In genomic region chr3:35383719-35384555, GRCh38 we compare ENCODE assay signal across 12 cellular contexts.
DNase-seq lines count a peak whose midpoint lies in the region; ATAC-seq and TF ChIP-seq lines count a peak whose summit lies in the region.
"Had no signal": no experiment of that assay in that cellular context is flagged by ENCODE, and none has a peak within 500 bp of the region (broad histone marks: within the 10 kb centered on the region; RNA-seq: fewer than 3 reads in every experiment).

No MANE protein-coding gene starts in this region.

- TF ChIP-seq POLR2A in prostate gland (IDR thresholded peaks at IDR 0.05) = no peak

- WGBS in prostate gland = 57% methylated on average over 8 of the region's 8 CpGs

- POLR2A ChIA-PET in A673 (lab: Charles Lee; ENCODE audit: low non-redundant PET) = no interaction called here

- no TSS peak for BruUV-seq in A673 (replicated peaks; lab: Mats Ljungman, UMichigan)

- DNase-seq in A673 (ENCODE audit: low spot score) (peak; percentile 26), NCI-H2171 (lab: John Stamatoyannopoulos, UW) (peak; percentile 85), brain microvascular endothelial cell (peak; percentile 52), left kidney (ENCODE audit: low read depth, low spot score) (peak; percentile 37), prostate gland (ENCODE audit: low spot score) (no peak)
- DNase-seq in activated CD8-positive, alpha-beta memory T cell treated with anti-CD3 and anti-CD28 coated beads, Interleukin-2, amount 50 U/mL, for 48 hours = no peak
- DNase-seq: NCI-H1930, OCI-M1 had no signal

- H3K36me3 ChIP-seq in A673 (ENCODE audit: insufficient read depth, low read length, poor library complexity, severe bottlenecking) = no peaks in the 10 kb centered on the region
- H3K36me3 ChIP-seq in brain microvascular endothelial cell (replicated peaks) = no peaks in the 10 kb centered on the region
- no peaks in the 10 kb centered on the region for H3K36me3 ChIP-seq in prostate gland

- H3K4me3 ChIP-seq in A673 (ENCODE audit: low read depth, low read length, poor library complexity, severe bottlenecking) = no peak overlapping the region
- no peak overlapping the region for H3K4me3 ChIP-seq in brain microvascular endothelial cell (ENCODE audit: low read depth, low read length)
- no peak overlapping the region for H3K4me3 ChIP-seq in prostate gland
- H3K4me3 ChIP-seq: smooth muscle cell had no signal

- CTCF ChIA-PET in A673 (lab: Charles Lee) = no interaction called here

- no peaks in the 10 kb centered on the region for H3K27me3 ChIP-seq in A673 (replicated peaks; ENCODE audit: insufficient read depth, low read depth, low read length, poor library complexity)
- H3K27me3 ChIP-seq in brain microvascular endothelial cell (replicated peaks) = no peaks in the 10 kb centered on the region
- no peaks in the 10 kb centered on the region for H3K27me3 ChIP-seq in prostate gland (replicated peaks; ENCODE audit: insufficient read depth)

- TF ChIP-seq CTCF in A673 (conservative IDR thresholded peaks at IDR 0.05; ENCODE audit: low read depth, low read length) (no peak), brain microvascular endothelial cell (IDR thresholded peaks at IDR 0.05; ENCODE audit: low read depth, low read length, missing control alignments) (no peak), prostate gland (IDR thresholded peaks at IDR 0.05) (no peak)

- ATAC-seq in HG03378 (IDR thresholded peaks at IDR 0.05; ENCODE audit: unreplicated experiment) = no peak
- ATAC-seq in GM18868 (IDR thresholded peaks at IDR 0.05; ENCODE audit: unreplicated experiment) = no peak

- in situ Hi-C loops in brain microvascular endothelial cell (cut with HindIII; ENCODE audit: low pct_ligation_motif_present, low sequenced_read_pairs) = no loop called here

- H3K9me3 ChIP-seq in A673 (ENCODE audit: low read depth, low read length, poor library complexity, severe bottlenecking) (no peaks in the 10 kb centered on the region), prostate gland (no peaks in the 10 kb centered on the region)

- intact Hi-C loops in A673 (cut with micrococcal nuclease; ENCODE audit: unreplicated experiment) (no loop called here), prostate gland (cut with DNase I) (no loop called here)

- H3K27ac ChIP-seq in A673 (ENCODE audit: low read depth, low read length, poor library complexity, severe bottlenecking) (no peak overlapping the region), brain microvascular endothelial cell (peak overlapping the region; percentile 39), prostate gland (no peak overlapping the region)
- H3K27ac ChIP-seq: epithelial cell of prostate had no signal

- H3K4me1 ChIP-seq in A673 (ENCODE audit: insufficient read depth, low read length, poor library complexity, severe bottlenecking) = peaks cover 6% of the 10 kb centered on the region
- no peaks in the 10 kb centered on the region for H3K4me1 ChIP-seq in prostate gland (replicated peaks)

Comparison
In these comparisons a context has a peak if more than half of its experiments do, and no peak if none do; other contexts are left out.
1. DNase-seq: peak in A673 (single experiment), NCI-H2171 (single experiment), brain microvascular endothelial cell (single experiment) and left kidney (single experiment); none in prostate gland (single experiment) and activated CD8-positive, alpha-beta memory T cell treated with anti-CD3 and anti-CD28 coated beads, Interleukin-2, amount 50 U/mL, for 48 hours (single experiment).